11 cellular contexts compared by ENCODE assay signal in genomic region chr17:31479524-31479923, GRCh38.
"Had no signal": no experiment of that assay in that cellular context is flagged by ENCODE, and none has a peak within 500 bp of the region (broad histone marks: within the 10 kb centered on the region; RNA-seq: fewer than 3 reads in every experiment).

No MANE protein-coding gene starts in this region.

- H3K36me3 ChIP-seq: HAP-1 had no signal

- H3K4me3 ChIP-seq: GM23248, GM23338, HAP-1 had no signal

- H3K27ac ChIP-seq: GM23248 had no signal

- H3K9ac ChIP-seq: GM23248 had no signal

- H3K4me2 ChIP-seq: GM23338 had no signal

- ATAC-seq: GM23338, HCT116 had no signal

- H3K4me1 ChIP-seq: HAP-1 had no signal

- FAIRE-seq: H1, H54 had no signal

- H2AFZ ChIP-seq: GM23248, GM23338 had no signal

- H3K9me3 ChIP-seq: HAP-1 had no signal

- DNase-seq: GM23248, GOT3, H7, H9, HCEC 1CT, HFFc6 had no signal
